27 cellular contexts compared by ENCODE assay signal in the genomic region with DNA sequence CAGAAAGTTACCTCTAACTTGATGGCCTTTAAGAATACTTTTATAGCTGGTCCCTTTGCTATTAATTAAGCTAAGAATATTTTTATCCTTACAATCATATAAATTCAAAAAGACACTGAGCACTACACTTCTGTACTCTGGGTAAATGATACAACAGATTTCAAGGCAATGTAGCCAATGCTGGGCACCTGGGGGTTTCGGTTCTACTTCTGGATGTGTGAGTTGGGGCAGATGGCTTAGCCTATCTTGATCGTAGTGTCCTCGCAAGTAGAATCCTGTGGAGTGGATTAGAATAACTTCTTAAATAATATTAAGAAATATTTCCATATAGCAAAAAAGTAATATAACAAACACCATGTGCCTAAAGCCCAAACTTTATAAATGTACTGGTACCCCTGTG.
"Had no signal": no experiment of that assay in that cellular context is flagged by ENCODE, and none has a peak within 500 bp of the region (broad histone marks: within the 10 kb centered on the region; RNA-seq: fewer than 3 reads in every experiment).

No MANE protein-coding gene starts in this region.

- H3K9ac ChIP-seq: KMS-11 had no signal

- H3K27me3 ChIP-seq: SJCRH30 had no signal

- DNase-seq: Kasumi-1; MV-4-11; NCI-H1092; NCI-H1105 treated with DMSO at 0.1 percent for 48 hours; NCI-H1417 treated with DMSO at 0.1 percent for 48 hours; NCI-H146; NCI-H187; NCI-H2029; NCI-H2081 treated with DMSO at 0.1 percent for 48 hours; NCI-H2171; NCI-H226; NCI-H446; NCI-H510A; NCI-H524 treated with DMSO at 0.1 percent for 48 hours; NCI-H69; NCI-H774; NK-92 treated with Interleukin-12 subunit alpha and Interleukin-12 subunit beta, amount 100 ng/mL, for 24 hours; PC-3; SHP77 treated with DMSO at 0.1 percent for 48 hours; SJCRH30 had no signal

- H3K4me1 ChIP-seq: SJCRH30 had no signal

- H3K4me3 ChIP-seq: K562, SJCRH30 had no signal

- FAIRE-seq: HTR-8/SVneo, K562 had no signal

- ATAC-seq: K562, Panc1, PC-3, Right ventricle myocardium inferior, SK-N-SH treated with all-trans-retinoic acid at 6 μM for 48 hours had no signal

- H3K4me2 ChIP-seq: KMS-11 had no signal

- H3K36me3 ChIP-seq: SJCRH30 had no signal

- H3K27ac ChIP-seq: HL-60, KMS-11, SJCRH30 had no signal

- H3K9me3 ChIP-seq: SJCRH30 had no signal
